In the genomic region with DNA sequence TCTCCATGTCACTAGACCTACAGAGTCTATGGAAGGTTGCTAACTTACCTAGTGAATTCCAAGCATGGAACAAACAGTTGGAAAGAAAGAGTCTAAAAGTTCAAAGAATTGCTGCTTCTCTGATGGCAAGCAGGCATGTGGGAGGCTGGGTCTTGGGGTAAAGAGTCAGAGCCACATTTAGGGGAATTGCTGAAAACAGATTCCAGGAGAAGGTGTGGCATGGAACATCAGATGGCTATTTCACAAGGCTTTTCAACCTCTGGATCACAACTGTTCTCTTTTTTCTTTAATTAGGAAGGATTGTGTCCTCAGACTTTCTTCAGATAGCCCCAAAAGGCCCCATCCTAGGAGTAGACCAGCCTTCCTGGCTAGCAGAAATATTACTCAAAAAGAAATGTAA, we compare ENCODE assay signal across 9 cellular contexts.
"Had no signal": no experiment of that assay in that cellular context is flagged by ENCODE, and none has a peak within 500 bp of the region (broad histone marks: within the 10 kb centered on the region; RNA-seq: fewer than 3 reads in every experiment).

No MANE protein-coding gene starts in this region.

- H3K4me1 ChIP-seq: HAP-1 had no signal

- DNase-seq: GM23248, GOT3, H7, H9, HCEC 1CT, HFFc6 had no signal

- H3K27ac ChIP-seq: GM23248 had no signal

- H3K4me2 ChIP-seq: GM23338 had no signal

- H3K36me3 ChIP-seq: HAP-1 had no signal

- H3K4me3 ChIP-seq: GM23248, GM23338, HAP-1 had no signal

- H3K9me3 ChIP-seq: HAP-1 had no signal

- ATAC-seq: GM23338, HCT116 had no signal

- H3K9ac ChIP-seq: GM23248 had no signal

- H2AFZ ChIP-seq: GM23248, GM23338 had no signal
